In genomic region chr9:91361294-91362201, GRCh38 we compare ENCODE assay signal across 1 cellular context.
A peak's percentile ranks its signal among the peaks of the same experiment; 100 is the strongest.
TF ChIP-seq lines count a peak whose summit lies in the region.

TSS of gene AUH (minus strand) at chr9:91361918. CDS start at chr9:91361889, 29 bp downstream.

TF ChIP-seq in SK-N-SH, 30 proteins besides CTCF, POLR2A, EP300 and RAD21 (continued from another document):
- TF ChIP-seq, protein P1, sequence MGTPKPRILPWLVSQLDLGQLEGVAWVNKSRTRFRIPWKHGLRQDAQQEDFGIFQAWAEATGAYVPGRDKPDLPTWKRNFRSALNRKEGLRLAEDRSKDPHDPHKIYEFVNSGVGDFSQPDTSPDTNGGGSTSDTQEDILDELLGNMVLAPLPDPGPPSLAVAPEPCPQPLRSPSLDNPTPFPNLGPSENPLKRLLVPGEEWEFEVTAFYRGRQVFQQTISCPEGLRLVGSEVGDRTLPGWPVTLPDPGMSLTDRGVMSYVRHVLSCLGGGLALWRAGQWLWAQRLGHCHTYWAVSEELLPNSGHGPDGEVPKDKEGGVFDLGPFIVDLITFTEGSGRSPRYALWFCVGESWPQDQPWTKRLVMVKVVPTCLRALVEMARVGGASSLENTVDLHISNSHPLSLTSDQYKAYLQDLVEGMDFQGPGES (IDR thresholded peaks at IDR 0.05; ENCODE audit: low read depth, low read length), result no peak
- TF ChIP-seq NFIC (IDR thresholded peaks at IDR 0.05; ENCODE audit: borderline replicate concordance), result no peak
- no peak for TF ChIP-seq GATA2 (CRISPR knock-in tag; IDR thresholded peaks at IDR 0.05)
- TF ChIP-seq ELF1 (IDR thresholded peaks at IDR 0.05), result no peak
- no peak for TF ChIP-seq FOSL2 (IDR thresholded peaks at IDR 0.05; ENCODE audit: borderline replicate concordance, low read depth)
- TF ChIP-seq, protein P2, sequence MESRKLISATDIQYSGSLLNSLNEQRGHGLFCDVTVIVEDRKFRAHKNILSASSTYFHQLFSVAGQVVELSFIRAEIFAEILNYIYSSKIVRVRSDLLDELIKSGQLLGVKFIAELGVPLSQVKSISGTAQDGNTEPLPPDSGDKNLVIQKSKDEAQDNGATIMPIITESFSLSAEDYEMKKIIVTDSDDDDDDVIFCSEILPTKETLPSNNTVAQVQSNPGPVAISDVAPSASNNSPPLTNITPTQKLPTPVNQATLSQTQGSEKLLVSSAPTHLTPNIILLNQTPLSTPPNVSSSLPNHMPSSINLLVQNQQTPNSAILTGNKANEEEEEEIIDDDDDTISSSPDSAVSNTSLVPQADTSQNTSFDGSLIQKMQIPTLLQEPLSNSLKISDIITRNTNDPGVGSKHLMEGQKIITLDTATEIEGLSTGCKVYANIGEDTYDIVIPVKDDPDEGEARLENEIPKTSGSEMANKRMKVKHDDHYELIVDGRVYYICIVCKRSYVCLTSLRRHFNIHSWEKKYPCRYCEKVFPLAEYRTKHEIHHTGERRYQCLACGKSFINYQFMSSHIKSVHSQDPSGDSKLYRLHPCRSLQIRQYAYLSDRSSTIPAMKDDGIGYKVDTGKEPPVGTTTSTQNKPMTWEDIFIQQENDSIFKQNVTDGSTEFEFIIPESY (IDR thresholded peaks at IDR 0.05; ENCODE audit: borderline replicate concordance, low read depth), result no peak
- TF ChIP-seq TAF1 (IDR thresholded peaks at IDR 0.05; ENCODE audit: borderline replicate concordance, low read depth, low read length), result peak; percentile 64; the same call in 1 of the 2 replicates
- TF ChIP-seq CHD2 (IDR thresholded peaks at IDR 0.05; ENCODE audit: low read length, partially characterized antibody), result no peak
- TF ChIP-seq MXI1 (IDR thresholded peaks at IDR 0.05; ENCODE audit: low read depth, low read length), result peak; percentile 85; the same call in 1 of the 2 replicates
- no peak for TF ChIP-seq MEF2A (IDR thresholded peaks at IDR 0.05; ENCODE audit: borderline replicate concordance, low read depth)
- TF ChIP-seq YY1 (IDR thresholded peaks at IDR 0.05; ENCODE audit: low read depth), result peak; percentile 89
- TF ChIP-seq, protein P3, sequence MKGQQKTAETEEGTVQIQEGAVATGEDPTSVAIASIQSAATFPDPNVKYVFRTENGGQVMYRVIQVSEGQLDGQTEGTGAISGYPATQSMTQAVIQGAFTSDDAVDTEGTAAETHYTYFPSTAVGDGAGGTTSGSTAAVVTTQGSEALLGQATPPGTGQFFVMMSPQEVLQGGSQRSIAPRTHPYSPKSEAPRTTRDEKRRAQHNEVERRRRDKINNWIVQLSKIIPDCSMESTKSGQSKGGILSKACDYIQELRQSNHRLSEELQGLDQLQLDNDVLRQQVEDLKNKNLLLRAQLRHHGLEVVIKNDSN (IDR thresholded peaks at IDR 0.05; ENCODE audit: borderline replicate concordance, low read depth), result no peak
- no peak for TF ChIP-seq TEAD4 (IDR thresholded peaks at IDR 0.05; ENCODE audit: borderline replicate concordance, insufficient read depth)
